Comparison of ENCODE assay signal across 1 cellular context in the genomic region with DNA sequence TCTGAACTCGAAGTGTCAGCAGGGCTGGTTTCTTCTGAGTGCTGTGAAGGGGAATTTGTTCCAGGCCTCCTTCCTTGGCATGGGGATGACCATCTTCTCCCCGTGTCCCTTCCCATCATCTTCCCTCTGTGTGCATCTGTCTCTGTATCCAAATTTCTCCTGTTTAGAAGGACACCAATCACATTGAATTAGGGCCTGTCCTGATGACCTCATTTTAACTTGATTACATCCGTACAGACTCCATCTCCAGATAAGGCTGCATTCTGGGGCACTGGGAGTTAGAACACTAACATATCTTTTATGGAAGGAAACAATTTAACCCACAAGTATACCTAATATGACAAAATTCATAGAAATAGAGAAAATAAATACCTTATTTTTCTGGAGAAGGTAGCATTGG.
TF ChIP-seq lines count a peak whose summit lies in the region.

No MANE protein-coding gene starts in this region.

TF ChIP-seq in SK-N-SH treated with all-trans-retinoic acid at 6 μM for 48 hours, 23 proteins besides CTCF, POLR2A, EP300 and RAD21 (continued from another document):
- TF ChIP-seq TSHZ2 (CRISPR knock-in tag; IDR thresholded peaks at IDR 0.05) (peak; percentile 67; the same call in 1 of the 2 replicates), ESRRG (CRISPR knock-in tag; IDR thresholded peaks at IDR 0.05) (no peak), CSRNP3 (CRISPR knock-in tag; IDR thresholded peaks at IDR 0.05) (no peak), SNAI2 (CRISPR knock-in tag; IDR thresholded peaks at IDR 0.05) (0 out of 2 replicates have a peak, but pooled peaks have one; percentile 69)
- TF ChIP-seq, protein P1, sequence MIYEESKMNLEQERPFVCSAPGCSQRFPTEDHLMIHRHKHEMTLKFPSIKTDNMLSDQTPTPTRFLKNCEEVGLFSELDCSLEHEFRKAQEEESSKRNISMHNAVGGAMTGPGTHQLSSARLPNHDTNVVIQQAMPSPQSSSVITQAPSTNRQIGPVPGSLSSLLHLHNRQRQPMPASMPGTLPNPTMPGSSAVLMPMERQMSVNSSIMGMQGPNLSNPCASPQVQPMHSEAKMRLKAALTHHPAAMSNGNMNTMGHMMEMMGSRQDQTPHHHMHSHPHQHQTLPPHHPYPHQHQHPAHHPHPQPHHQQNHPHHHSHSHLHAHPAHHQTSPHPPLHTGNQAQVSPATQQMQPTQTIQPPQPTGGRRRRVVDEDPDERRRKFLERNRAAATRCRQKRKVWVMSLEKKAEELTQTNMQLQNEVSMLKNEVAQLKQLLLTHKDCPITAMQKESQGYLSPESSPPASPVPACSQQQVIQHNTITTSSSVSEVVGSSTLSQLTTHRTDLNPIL (CRISPR knock-in tag; IDR thresholded peaks at IDR 0.05; ENCODE audit: low read depth): peak; percentile 88
